Comparison of ENCODE assay signal across 11 cellular contexts in genomic region chr17:76485569-76485968, GRCh38. TPM values are rescaled to one million over a fixed set of nuclear protein-coding genes. Genes with fewer than 3 reads are reported as not detected.
DNase-seq lines count a peak whose midpoint lies in the region; ATAC-seq and TF ChIP-seq lines count a peak whose summit lies in the region.
"Had no signal": no experiment of that assay in that cellular context is flagged by ENCODE, and none has a peak within 500 bp of the region (broad histone marks: within the 10 kb centered on the region; RNA-seq: fewer than 3 reads in every experiment).

No MANE protein-coding gene starts in this region.

- no peaks in the 10 kb centered on the region for H3K4me1 Mint-ChIP-seq in CD4-positive, alpha-beta T cell (ENCODE audit: low read depth)

- ATAC-seq in heart left ventricle (peak; percentile 70 to 81 (median 72)), psoas muscle (peak; percentile 20 to 63 (median 40)), GM19023 (IDR thresholded peaks at IDR 0.05; ENCODE audit: unreplicated experiment) (no peak)
- no peak for ATAC-seq in CD4-positive, alpha-beta T cell (ENCODE audit: poor library complexity)

- no peak for TF ChIP-seq POLR2A in heart left ventricle (IDR thresholded peaks at IDR 0.05)

- TF ChIP-seq CTCF in heart left ventricle (IDR thresholded peaks at IDR 0.05) = no peak
- no peak for TF ChIP-seq CTCF in psoas muscle (IDR thresholded peaks at IDR 0.05)
- TF ChIP-seq CTCF in CD4-positive, alpha-beta T cell (IDR thresholded peaks at IDR 0.05) = no peak

- H3K36me3 ChIP-seq in heart left ventricle (peaks cover 0 to 13% (median 0%) of the 10 kb centered on the region in 9 donors), psoas muscle (ENCODE audit: insufficient read depth in 1 of 2, low read depth in 1 of 2) (peaks cover 0 to 17% of the 10 kb centered on the region in 2 donors)

- H3K27me3 ChIP-seq in heart left ventricle (no peaks in the 10 kb centered on the region), psoas muscle (ENCODE audit: insufficient read depth in 3 of 3, low read length in 2 of 3) (no peaks in the 10 kb centered on the region)
- H3K27me3 ChIP-seq in CD4-positive, alpha-beta T cell (ENCODE audit: control insufficient read depth, insufficient read depth, low read length) = no peaks in the 10 kb centered on the region

- H3K4me1 ChIP-seq in heart left ventricle (peaks cover 0 to 85% (median 6%) of the 10 kb centered on the region in 12 donors), psoas muscle (no peaks in the 10 kb centered on the region)

- peak; percentile 54 for DNase-seq in ELR (ENCODE audit: low read depth)
- peak; percentile 71 to 84 for DNase-seq in SHP77 (lab: John Stamatoyannopoulos, UW)
- peak in 2 of 5 donors; percentile 64 to 73 for DNase-seq in heart left ventricle
- no peak for DNase-seq in psoas muscle
- DNase-seq in stimulated activated naive CD4-positive, alpha-beta T cell (lab: John Stamatoyannopoulos, UW) = no peak
- DNase-seq in CD4-positive, alpha-beta T cell = no peak
- DNase-seq in SKM-1 (lab: John Stamatoyannopoulos, UW; ENCODE audit: unreplicated experiment) = no peak
- DNase-seq: DND-41, NCI-H226 had no signal

- WGBS in heart left ventricle, 4 donors = 24 to 45% (median 37%) methylated on average over 11 of the region's 11 CpGs
- 34 to 47% (median 38%) methylated on average over 11 of the region's 11 CpGs for WGBS in psoas muscle, 3 donors

- H3K27ac ChIP-seq in heart left ventricle (peak overlapping the region in 8 of 12 donors; percentile 30 to 79 (median 62)), psoas muscle (peak overlapping the region; percentile 30)
- no peak overlapping the region for H3K27ac ChIP-seq in CD4-positive, alpha-beta T cell (ENCODE audit: low read depth, low read length)

- H3K4me3 Mint-ChIP-seq in CD4-positive, alpha-beta T cell = no peak overlapping the region
- H3K4me3 Mint-ChIP-seq: T-helper 1 cell treated with Interleukin-12 subunit alpha and Interleukin-12 subunit beta and Interleukin-4 antibody, amounts not matched to agents 30 μg/mL and 1 μg/mL, for 36 hours had no signal

- POLR2A ChIA-PET in CD4-positive, alpha-beta T cell (lab: Charles Lee) = no interaction called here

- H3K4me3 ChIP-seq in heart left ventricle (no peak overlapping the region), psoas muscle (no peak overlapping the region)

- no peaks in the 10 kb centered on the region for H3K27me3 Mint-ChIP-seq in CD4-positive, alpha-beta T cell

- H3K27ac Mint-ChIP-seq in CD4-positive, alpha-beta T cell = no peak overlapping the region
- H3K27ac Mint-ChIP-seq: T-helper 1 cell treated with Interleukin-12 subunit alpha and Interleukin-12 subunit beta and Interleukin-4 antibody, amounts not matched to agents 30 μg/mL and 1 μg/mL, for 36 hours had no signal

- peaks cover 7% of the 10 kb centered on the region for H3K36me3 Mint-ChIP-seq in CD4-positive, alpha-beta T cell (ENCODE audit: low read depth)

- no peaks in the 10 kb centered on the region for H3K9me3 Mint-ChIP-seq in CD4-positive, alpha-beta T cell
- H3K9me3 Mint-ChIP-seq: T-helper 1 cell treated with Interleukin-12 subunit alpha and Interleukin-12 subunit beta and Interleukin-4 antibody, amounts not matched to agents 30 μg/mL and 1 μg/mL, for 36 hours had no signal

- CTCF ChIA-PET in CD4-positive, alpha-beta T cell (lab: Charles Lee) = no interaction called here

- intact Hi-C loops in heart left ventricle (cut with DNase I) = loop anchor here in 3 of 10 donors (1.0 to 2.0 kb wide), 2 partner anchors 13 to 15 kb away; partner anchors contain the start of gene RHBDF2 (in 2 of the 3)
- intact Hi-C loops in psoas muscle (cut with DNase I) = no loop called here
- intact Hi-C loops in CD4-positive, alpha-beta T cell (cut with DNase I, micrococcal nuclease) = no loop called here

- no peaks in the 10 kb centered on the region for H3K9me3 ChIP-seq in heart left ventricle
- no peaks in the 10 kb centered on the region for H3K9me3 ChIP-seq in psoas muscle
- H3K9me3 ChIP-seq in CD4-positive, alpha-beta T cell (ENCODE audit: control insufficient read depth, low read length) = no peaks in the 10 kb centered on the region

RNA-seq across cellular contexts. Expression of gene RHBDF2, which starts 15.7 kb away (rescaled TPM):
- total RNA-seq in heart left ventricle = 10 to 100 TPM in 7 of 9 donors, 1 to 10 TPM in 2; 6.3 to 49.4 (median 14.1) TPM
- 10 to 100 TPM; 11.7 to 18.3 TPM for polyA plus RNA-seq in heart left ventricle
- total RNA-seq in psoas muscle = 10 to 100 TPM in 3 of 4 donors, 1 to 10 TPM in 1; 6.6 to 23.1 (median 12.4) TPM
- polyA plus RNA-seq in psoas muscle = 10 to 100 TPM; 11.2 to 14.7 (median 13.9) TPM
- 10 to 100 TPM; 22.6 to 24.9 TPM for total RNA-seq in CD4-positive, alpha-beta T cell

RNA-seq across cellular contexts. Expression of gene AANAT, which starts 18.2 kb away (rescaled TPM):
- not detected for total RNA-seq in heart left ventricle
- polyA plus RNA-seq in heart left ventricle = under 1 TPM in 1 of 2 donors, not detected in 1; 0.19 TPM
- not detected for total RNA-seq in psoas muscle
- polyA plus RNA-seq in psoas muscle = under 1 TPM in 2 of 3 donors, not detected in 1; 0.09 to 0.13 TPM
- total RNA-seq in CD4-positive, alpha-beta T cell = under 1 TPM in 1 of 2 experiments, not detected in 1; 0.14 TPM

RNA-seq across cellular contexts. Expression of gene UBE2O, which starts 32.6 kb away (rescaled TPM):
- total RNA-seq in heart left ventricle (10 to 100 TPM; 23.0 to 36.1 (median 31.8) TPM), psoas muscle (10 to 100 TPM; 37.3 to 45.5 (median 39.7) TPM)
- polyA plus RNA-seq in heart left ventricle (10 to 100 TPM; 16.0 to 19.3 TPM), psoas muscle (10 to 100 TPM; 11.6 to 23.9 (median 12.3) TPM)
- 10 to 100 TPM; 22.7 to 25.1 TPM for total RNA-seq in CD4-positive, alpha-beta T cell

RNA-seq across cellular contexts. Expression of gene CYGB, which starts 51.9 kb away (rescaled TPM):
- 10 to 100 TPM; 11.8 to 37.9 (median 21.9) TPM for total RNA-seq in heart left ventricle
- polyA plus RNA-seq in heart left ventricle = 10 to 100 TPM; 16.7 to 25.9 TPM
- 10 to 100 TPM in 3 of 4 donors, 1 to 10 TPM in 1; 9.5 to 14.6 (median 11.9) TPM for total RNA-seq in psoas muscle
- polyA plus RNA-seq in psoas muscle = 10 to 100 TPM in 1 of 3 donors, 1 to 10 TPM in 2; 6.4 to 12.6 (median 8.1) TPM
- total RNA-seq in CD4-positive, alpha-beta T cell = not detected

RNA-seq across cellular contexts. Expression of gene PRCD, which starts 54.3 kb away (rescaled TPM):
- 1 to 10 TPM; 1.1 to 4.9 (median 2.7) TPM for total RNA-seq in heart left ventricle
- 1 to 10 TPM; 1.2 to 7.6 TPM for polyA plus RNA-seq in heart left ventricle
- total RNA-seq in psoas muscle = 1 to 10 TPM in 2 of 4 donors, under 1 TPM in 2; 0.18 to 1.7 (median 1.0) TPM
- 1 to 10 TPM; 1.2 to 1.6 (median 1.3) TPM for polyA plus RNA-seq in psoas muscle
- total RNA-seq in CD4-positive, alpha-beta T cell = not detected

Comparison
In these comparisons a context has a peak if more than half of its experiments do, and no peak if none do; other contexts are left out.
1. DNase-seq: peak in ELR (single experiment) and SHP77 (2 of 2); none in psoas muscle (0 of 2), stimulated activated naive CD4-positive, alpha-beta T cell (0 of 6), CD4-positive, alpha-beta T cell (0 of 10) and SKM-1 (single experiment).
2. ATAC-seq: peak in heart left ventricle (4 of 4) and psoas muscle (4 of 4); none in CD4-positive, alpha-beta T cell (single experiment) and GM19023 (single experiment).